ENCODE assay signal across 20 cellular contexts in the genomic region with DNA sequence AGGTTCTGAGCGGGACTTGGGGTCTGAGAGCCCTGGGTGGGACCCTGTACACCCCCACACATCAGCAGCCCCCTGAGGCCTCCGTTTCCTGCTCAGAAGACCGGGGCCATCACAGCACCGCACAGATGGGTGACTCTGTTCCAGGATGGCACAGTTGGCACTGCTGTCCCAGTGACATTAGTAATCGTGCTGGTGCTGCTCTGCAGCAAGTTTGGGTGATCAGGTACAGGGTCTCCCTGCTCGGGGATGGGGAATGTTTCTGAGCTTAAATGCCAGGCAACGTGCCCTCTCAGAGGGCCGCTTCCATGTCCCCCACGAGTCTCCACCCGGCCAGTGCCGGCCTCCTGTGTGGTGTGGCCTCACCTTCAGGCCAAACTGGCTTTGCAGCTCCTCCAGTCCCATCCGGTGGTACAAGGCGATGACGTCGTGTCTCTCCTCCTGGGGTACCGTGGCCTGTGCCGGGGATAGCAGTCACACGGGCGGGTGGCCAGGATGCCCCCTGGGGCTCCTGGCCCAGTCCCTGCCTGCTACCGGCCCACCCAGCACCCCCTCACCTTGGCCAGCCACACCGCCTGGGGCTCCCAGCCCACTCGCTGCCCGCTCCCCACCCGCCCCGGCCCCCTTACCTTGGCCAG. TPM values are rescaled to one million over a fixed set of nuclear protein-coding genes. Genes with fewer than 3 reads are reported as not detected.
"Had no signal": no experiment of that assay in that cellular context is flagged by ENCODE, and none has a peak within 500 bp of the region (broad histone marks: within the 10 kb centered on the region; RNA-seq: fewer than 3 reads in every experiment).

No MANE protein-coding gene starts in this region.

- H3K4me3 ChIP-seq: adrenal gland, esophagus squamous epithelium, transverse colon had no signal

- H3K27ac Mint-ChIP-seq: activated naive CD4-positive, alpha-beta T cell treated with anti-CD3 and anti-CD28 coated beads, Interleukin-2, amount 50 U/mL, for 24 hours; dendritic cell treated with granulocyte-macrophage colony-stimulating factor and Interleukin-4, amounts not matched to agents 40 ng/mL and 50 ng/mL, for 4 days; naive thymus-derived CD4-positive, alpha-beta T cell had no signal

- H3K9me3 Mint-ChIP-seq: activated naive CD4-positive, alpha-beta T cell treated with anti-CD3 and anti-CD28 coated beads, Interleukin-2, amount 50 U/mL, for 24 hours; dendritic cell treated with granulocyte-macrophage colony-stimulating factor and Interleukin-4, amounts not matched to agents 40 ng/mL and 50 ng/mL, for 4 days had no signal

- H3K4me1 Mint-ChIP-seq: activated naive CD4-positive, alpha-beta T cell treated with anti-CD3 and anti-CD28 coated beads, Interleukin-2, amount 50 U/mL, for 24 hours; naive thymus-derived CD4-positive, alpha-beta T cell had no signal

- H3K9me3 ChIP-seq: esophagus squamous epithelium, transverse colon had no signal

- H3K4me1 ChIP-seq: adrenal gland, transverse colon had no signal

- H3K36me3 Mint-ChIP-seq: activated naive CD4-positive, alpha-beta T cell treated with anti-CD3 and anti-CD28 coated beads, Interleukin-2, amount 50 U/mL, for 24 hours had no signal

- DNase-seq: activated CD4-positive, alpha-beta T cell treated with anti-CD3 and anti-CD28 coated beads, Interleukin-2, amount 50 U/mL, for 1 hour; activated CD8-positive, alpha-beta memory T cell treated with anti-CD3 and anti-CD28 coated beads, Interleukin-2, amount 50 U/mL, for 4 hours; activated T-cell treated with anti-CD3 and anti-CD28 coated beads, Interleukin-2, amount 50 U/mL, for 4 hours; effector CD8-positive, alpha-beta T cell; esophagus squamous epithelium; left cardiac atrium; mesenchymal stem cell; stimulated activated CD4-positive, alpha-beta T cell treated with anti-CD3 and anti-CD28 coated beads, Interleukin-2, amount 100 ng/mL, for 24 hours; stimulated activated naive CD8-positive, alpha-beta T cell treated with anti-CD3 and anti-CD28 coated beads, Interleukin-15, Interleukin-2, amounts not matched to agents 100 U/mL and 50 U/mL, for 24 hours; substantia nigra; T-helper 1 cell; T-helper 9 cell; transverse colon had no signal

- H3K36me3 ChIP-seq: adrenal gland, esophagus squamous epithelium, transverse colon had no signal

- H3K27me3 Mint-ChIP-seq: activated naive CD4-positive, alpha-beta T cell treated with anti-CD3 and anti-CD28 coated beads, Interleukin-2, amount 50 U/mL, for 24 hours had no signal

- H3K4me3 Mint-ChIP-seq: activated naive CD4-positive, alpha-beta T cell treated with anti-CD3 and anti-CD28 coated beads, Interleukin-2, amount 50 U/mL, for 24 hours; activated T-cell treated with anti-CD3 and anti-CD28 coated beads, Interleukin-2, amount 50 U/mL, for 4 hours; dendritic cell treated with granulocyte-macrophage colony-stimulating factor and Interleukin-4, amounts not matched to agents 40 ng/mL and 50 ng/mL, for 4 days; naive thymus-derived CD4-positive, alpha-beta T cell had no signal

- H3K27ac ChIP-seq: adrenal gland, esophagus squamous epithelium, transverse colon had no signal

- ATAC-seq: activated CD4-positive, CD25-positive, alpha-beta regulatory T cell treated with anti-CD3 and anti-CD28 coated beads, Interleukin-2, amount 50 U/mL, for 24 hours; activated T-cell treated with anti-CD3 and anti-CD28 coated beads, Interleukin-2, amount 50 U/mL, for 4 hours; left cardiac atrium; naive thymus-derived CD4-positive, alpha-beta T cell had no signal

RNA-seq across cellular contexts. Expression of a gene that starts 29.2 kb away (rescaled TPM):
- total RNA-seq: astrocyte, bronchial epithelial cell had no signal
